Comparison of ENCODE assay signal across 9 cellular contexts in the genomic region with DNA sequence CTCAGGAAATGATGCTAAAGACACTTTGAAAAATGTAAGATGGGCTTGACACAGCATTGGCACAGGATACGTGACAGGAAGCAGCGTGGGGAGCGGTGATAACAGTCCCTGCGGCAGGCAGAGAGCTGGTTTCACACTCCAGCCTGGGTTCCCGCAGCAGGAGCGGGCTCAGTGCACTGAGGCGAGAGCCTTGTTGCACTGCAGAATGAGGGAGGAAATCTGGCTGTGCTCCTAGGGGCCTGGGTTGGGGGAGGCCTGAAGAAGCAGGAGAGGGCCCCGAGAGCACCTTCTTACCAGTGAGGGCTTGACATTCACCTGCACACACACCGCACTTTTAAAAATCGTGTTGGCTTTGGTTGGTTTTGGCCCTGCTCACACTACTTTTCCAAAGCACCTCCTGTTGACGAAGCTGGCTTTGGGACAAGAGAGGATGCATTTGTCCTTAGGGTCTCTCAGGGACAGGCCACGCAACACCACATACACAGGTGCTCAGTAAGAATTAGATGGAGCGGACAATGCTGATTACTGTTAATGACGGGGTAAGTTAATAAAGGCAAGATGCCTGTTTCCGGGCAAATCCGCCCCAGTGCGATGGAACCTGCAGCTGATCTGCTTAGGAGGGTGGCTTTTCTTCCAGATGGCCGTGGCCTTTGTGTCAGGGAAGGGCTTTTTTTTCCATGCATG. TPM values are rescaled to one million over a fixed set of nuclear protein-coding genes. Genes with fewer than 3 reads are reported as not detected.
DNase-seq lines count a peak whose midpoint lies in the region; ATAC-seq and TF ChIP-seq lines count a peak whose summit lies in the region.
"Had no signal": no experiment of that assay in that cellular context is flagged by ENCODE, and none has a peak within 500 bp of the region (broad histone marks: within the 10 kb centered on the region; RNA-seq: fewer than 3 reads in every experiment).

No MANE protein-coding gene starts in this region.

- H2BK15ac ChIP-seq in IMR-90 (ENCODE audit: low read depth, low read length), result no peak overlapping the region

- peaks cover 15% of the 10 kb centered on the region for H3K4me1 Mint-ChIP-seq in activated CD4-positive, alpha-beta memory T cell treated with anti-CD3 and anti-CD28 coated beads for 36 hours (ENCODE audit: low read depth)

- in situ Hi-C loops in IMR-90 (cut with MboI; ENCODE audit: low sequenced_read_pairs), result no loop called here

- no peak overlapping the region for H3K9ac ChIP-seq in IMR-90 (ENCODE audit: low read depth, low read length)

- peaks cover 5% of the 10 kb centered on the region for H3K4me1 ChIP-seq in IMR-90 (ENCODE audit: control insufficient read depth, insufficient read depth, low read length)
- peaks cover 0 to 15% (median 0%) of the 10 kb centered on the region in 3 donors for H3K4me1 ChIP-seq in gastroesophageal sphincter
- H3K4me1 ChIP-seq in esophagus squamous epithelium, result peaks cover 0 to 17% (median 0%) of the 10 kb centered on the region in 3 donors

- TF ChIP-seq POLR2A in IMR-90 (IDR thresholded peaks at IDR 0.05; ENCODE audit: low read depth, low read length) (no peak), gastroesophageal sphincter (IDR thresholded peaks at IDR 0.05) (no peak), esophagus squamous epithelium (IDR thresholded peaks at IDR 0.05) (no peak)

- ATAC-seq in IMR-90 (ENCODE audit: low read depth) (no peak), gastroesophageal sphincter (peak; percentile 62), GM18858 (IDR thresholded peaks at IDR 0.05; ENCODE audit: unreplicated experiment) (no peak)
- ATAC-seq: psoas muscle had no signal

- H4K91ac ChIP-seq in IMR-90 (ENCODE audit: insufficient read depth, low read depth, low read length), result no peak overlapping the region

- CTCF ChIA-PET in IMR-90 (lab: Yijun Ruan, JAX), result interaction anchor here (1.0 kb wide), 1 partner anchor 15 kb away, joined by 3 read pairs; no protein-coding TSS in a partner anchor
- CTCF ChIA-PET in activated CD4-positive, alpha-beta memory T cell treated with anti-CD3 and anti-CD28 coated beads for 36 hours (lab: Charles Lee), result interaction anchor here (1.0 to 1.6 kb wide), 3 partner anchors 273 to 277 kb away, joined by 3 to 5 read pairs (median 3); no protein-coding TSS in a partner anchor

- H3K23ac ChIP-seq in IMR-90 (ENCODE audit: low read depth, low read length), result no peak overlapping the region

- H3K27me3 ChIP-seq in IMR-90 (ENCODE audit: control insufficient read depth, insufficient read depth, low read length), result peaks cover 2% of the 10 kb centered on the region
- H3K27me3 ChIP-seq in gastroesophageal sphincter, result no peaks in the 10 kb centered on the region
- H3K27me3 ChIP-seq in esophagus squamous epithelium, result no peaks in the 10 kb centered on the region

- no peak overlapping the region for H2BK120ac ChIP-seq in IMR-90 (ENCODE audit: low read depth, low read length)

- POLR2A ChIA-PET in IMR-90 (lab: Charles Lee; ENCODE audit: unreplicated experiment), result interaction anchor here (0.5 kb wide), 1 partner anchor 38 kb away, joined by 6 read pairs; no protein-coding TSS in a partner anchor
- POLR2A ChIA-PET in activated CD4-positive, alpha-beta memory T cell treated with anti-CD3 and anti-CD28 coated beads for 36 hours (lab: Charles Lee), result no interaction called here

- H3K36me3 ChIP-seq in IMR-90 (ENCODE audit: control insufficient read depth, insufficient read depth, low read length) (no peaks in the 10 kb centered on the region), gastroesophageal sphincter (no peaks in the 10 kb centered on the region), esophagus squamous epithelium (no peaks in the 10 kb centered on the region)

- H3K18ac ChIP-seq in IMR-90 (ENCODE audit: low read depth, low read length), result no peak overlapping the region

- H3K14ac ChIP-seq in IMR-90 (replicated peaks; ENCODE audit: low read depth, low read length), result no peak overlapping the region

- TF ChIP-seq CTCF in IMR-90 (conservative IDR thresholded peaks at IDR 0.05; ENCODE audit: low read depth, low read length), result no peak
- TF ChIP-seq CTCF in gastroesophageal sphincter (IDR thresholded peaks at IDR 0.05), result no peak
- no peak for TF ChIP-seq CTCF in esophagus squamous epithelium (IDR thresholded peaks at IDR 0.05)

- TF ChIP-seq RAD21 in IMR-90 (IDR thresholded peaks at IDR 0.05; ENCODE audit: low read length), result no peak

- TF ChIP-seq EP300 in gastroesophageal sphincter (IDR thresholded peaks at IDR 0.05), result no peak

- no peaks in the 10 kb centered on the region for H3K79me1 ChIP-seq in IMR-90 (ENCODE audit: low read depth in 1 of 2, low read length in 2 of 2)

- no peak overlapping the region for H3K4me3 Mint-ChIP-seq in activated CD4-positive, alpha-beta memory T cell treated with anti-CD3 and anti-CD28 coated beads for 36 hours

- dilution Hi-C loops in IMR-90 (cut with HindIII; ENCODE audit: low sequenced_read_pairs, unreplicated experiment), result no loop called here

- H2AK9ac ChIP-seq in IMR-90 (replicated peaks; ENCODE audit: low read depth, low read length, poor library complexity), result no peak overlapping the region

- no peak overlapping the region for H3K27ac ChIP-seq in IMR-90 (ENCODE audit: insufficient read depth, low read length)
- H3K27ac ChIP-seq in gastroesophageal sphincter, result no peak overlapping the region
- no peak overlapping the region for H3K27ac ChIP-seq in esophagus squamous epithelium
- H3K27ac ChIP-seq: psoas muscle had no signal

- H3K9me3 Mint-ChIP-seq in activated CD4-positive, alpha-beta memory T cell treated with anti-CD3 and anti-CD28 coated beads for 36 hours, result no peaks in the 10 kb centered on the region

- H3K27ac Mint-ChIP-seq in activated CD4-positive, alpha-beta memory T cell treated with anti-CD3 and anti-CD28 coated beads for 36 hours, result peak overlapping the region; percentile 35

- 0 out of 2 replicates have a peak, but pooled peaks cover 3% of the 10 kb centered on the region for H3K9me1 ChIP-seq in IMR-90 (ENCODE audit: insufficient read depth, low read length)

- no peaks in the 10 kb centered on the region for H3K27me3 Mint-ChIP-seq in activated CD4-positive, alpha-beta memory T cell treated with anti-CD3 and anti-CD28 coated beads for 36 hours

- no peaks in the 10 kb centered on the region for H4K20me1 ChIP-seq in IMR-90 (ENCODE audit: insufficient read depth, low read length)

- no peak overlapping the region for H2BK5ac ChIP-seq in IMR-90 (ENCODE audit: low read depth, low read length, poor library complexity, severe bottlenecking)

- intact Hi-C loops in IMR-90 (cut with micrococcal nuclease), result no loop called here
- intact Hi-C loops in activated CD4-positive, alpha-beta memory T cell treated with anti-CD3 and anti-CD28 coated beads for 36 hours (cut with micrococcal nuclease), result loop anchor here (5.0 kb wide), 1 partner anchor 38 kb away; no protein-coding TSS in a partner anchor
- intact Hi-C loops in esophagus squamous epithelium (cut with DNase I), result no loop called here

- no peak overlapping the region for H4K8ac ChIP-seq in IMR-90 (ENCODE audit: low read depth in 2 of 2, low read length in 2 of 2)

- peak overlapping the region; percentile 71 for H2AFZ ChIP-seq in IMR-90 (replicated peaks; ENCODE audit: low read length, poor library complexity)

- no peak overlapping the region for H2BK20ac ChIP-seq in IMR-90 (ENCODE audit: low read depth, low read length)

- H3K36me3 Mint-ChIP-seq in activated CD4-positive, alpha-beta memory T cell treated with anti-CD3 and anti-CD28 coated beads for 36 hours, result no peaks in the 10 kb centered on the region

- no peak overlapping the region for H4K5ac ChIP-seq in IMR-90 (ENCODE audit: low read depth, low read length)

- H3K9me3 ChIP-seq in IMR-90 (ENCODE audit: control insufficient read depth, insufficient read depth, low read length) (no peaks in the 10 kb centered on the region), gastroesophageal sphincter (no peaks in the 10 kb centered on the region), esophagus squamous epithelium (no peaks in the 10 kb centered on the region)
- H3K9me3 ChIP-seq: psoas muscle had no signal

- no peak overlapping the region for H3K56ac ChIP-seq in IMR-90 (ENCODE audit: extremely low read depth, insufficient read depth, low read length)

- DNase-seq in IMR-90, result no peak
- DNase-seq in activated CD4-positive, alpha-beta memory T cell treated with anti-CD3 and anti-CD28 coated beads for 36 hours, result peak; percentile 76
- DNase-seq in stimulated activated CD4-positive, alpha-beta T cell treated with anti-CD3 and anti-CD28 coated beads, Interleukin-2, amount 100 ng/mL, for 48 hours, result peak; percentile 21 to 39
- no peak for DNase-seq in cortex of kidney (lab: John Stamatoyannopoulos, UW)
- DNase-seq in esophagus squamous epithelium (lab: John Stamatoyannopoulos, UW), result no peak
- DNase-seq in GOT3 (lab: John Stamatoyannopoulos, UW), result no peak

- peak overlapping the region; percentile 50; the same call in 1 of the 2 replicates for H3K4me2 ChIP-seq in IMR-90 (ENCODE audit: low read depth, low read length)

- WGBS in IMR-90 (ENCODE audit: extremely low coverage in 2 of 2, insufficient read length in 1 of 2), 2 experiments, result 46% methylated on average over 4 of the region's 18 CpGs; no CpG with 5 or more reads in 1 of the 2 experiments
- WGBS in gastroesophageal sphincter (ENCODE audit: low coverage in 1 of 2), 2 donors, result 63 to 80% methylated on average over 3 to 14 of the region's 18 CpGs
- 66 to 67% methylated on average over 14 to 18 of the region's 18 CpGs for WGBS in esophagus squamous epithelium, 2 donors

- H3K4me3 ChIP-seq in IMR-90 (ENCODE audit: insufficient read depth, low read depth, low read length) (no peak overlapping the region), gastroesophageal sphincter (no peak overlapping the region), esophagus squamous epithelium (no peak overlapping the region)
- H3K4me3 ChIP-seq: psoas muscle had no signal

- no peak overlapping the region for H3K4ac ChIP-seq in IMR-90 (ENCODE audit: low read depth, low read length)

- H2AK5ac ChIP-seq in IMR-90 (ENCODE audit: low read depth, low read length), result no peak overlapping the region

- no TSS peak for BruUV-seq in IMR-90 (replicated peaks; lab: Mats Ljungman, UMichigan)

TF ChIP-seq in IMR-90, 13 proteins besides CTCF, POLR2A, EP300 and RAD21 (continues in another document):
- TF ChIP-seq FOS (IDR thresholded peaks at IDR 0.05; ENCODE audit: low read depth, low read length) (no peak), CEBPB (IDR thresholded peaks at IDR 0.05; ENCODE audit: low read depth, low read length) (no peak)

RNA-seq across cellular contexts. Expression of a gene that starts 49.4 kb away (rescaled TPM):
- 0.56 and 0.72 TPM in 2 replicates for total RNA-seq in IMR-90 (2012; rRNA removed)
- 3.5 and 3.9 TPM in 2 replicates for polyA plus RNA-seq in IMR-90 (2012; rRNA removed)
- polyA plus RNA-seq in IMR-90 (2012; cell fraction: cytosol; rRNA removed), result 0.78 and 1.5 TPM in 2 replicates
- 0.81 and 5.1 TPM in 2 replicates for polyA plus RNA-seq in IMR-90 (2012; cell fraction: nucleus; rRNA removed; ENCODE audit: low replicate concordance)
- total RNA-seq in activated CD4-positive, alpha-beta memory T cell treated with anti-CD3 and anti-CD28 coated beads for 36 hours, result 1 to 10 TPM; 4.4 to 7.9 TPM
- total RNA-seq in gastroesophageal sphincter, result 1 to 10 TPM; 2.8 to 3.9 (median 3.5) TPM
- 1 to 10 TPM in 2 of 4 donors, under 1 TPM in 2; 0.27 to 4.1 (median 1.2) TPM for total RNA-seq in esophagus squamous epithelium

Comparison
In these comparisons a context has a peak if more than half of its experiments do, and no peak if none do; other contexts are left out.
1. DNase-seq: peak in activated CD4-positive, alpha-beta memory T cell treated with anti-CD3 and anti-CD28 coated beads for 36 hours (single experiment) and stimulated activated CD4-positive, alpha-beta T cell treated with anti-CD3 and anti-CD28 coated beads, Interleukin-2, amount 100 ng/mL, for 48 hours (2 of 2); none in IMR-90 (single experiment), cortex of kidney (single experiment), esophagus squamous epithelium (single experiment) and GOT3 (single experiment).